17 cellular contexts compared by ENCODE assay signal in genomic region chr6:12450446-12450845, GRCh38.
DNase-seq lines count a peak whose midpoint lies in the region; ATAC-seq, FAIRE-seq and TF ChIP-seq lines count a peak whose summit lies in the region.
"Had no signal": no experiment of that assay in that cellular context is flagged by ENCODE, and none has a peak within 500 bp of the region (broad histone marks: within the 10 kb centered on the region; RNA-seq: fewer than 3 reads in every experiment).

No MANE protein-coding gene starts in this region.

- H2AFZ ChIP-seq in IMR-90 (replicated peaks; ENCODE audit: low read length, poor library complexity) (no peak overlapping the region), MM.1S (ENCODE audit: low read length) (no peak overlapping the region)
- H2AFZ ChIP-seq: GM23338 had no signal

- no peak overlapping the region for H3K56ac ChIP-seq in IMR-90 (ENCODE audit: extremely low read depth, insufficient read depth, low read length)

- TF ChIP-seq RAD21 in A549 (conservative IDR thresholded peaks at IDR 0.05 in 1 of 2, IDR thresholded peaks at IDR 0.05 in 1 of 2) (no peak), IMR-90 (IDR thresholded peaks at IDR 0.05; ENCODE audit: low read length) (no peak)

- H3K18ac ChIP-seq in IMR-90 (ENCODE audit: low read depth, low read length), result no peak overlapping the region

- CTCF ChIA-PET in A549 (lab: Yijun Ruan, JAX), result no interaction called here
- CTCF ChIA-PET in IMR-90 (lab: Yijun Ruan, JAX), result no interaction called here

- H3K14ac ChIP-seq in IMR-90 (replicated peaks; ENCODE audit: low read depth, low read length), result no peak overlapping the region

- H3K23ac ChIP-seq in IMR-90 (ENCODE audit: low read depth, low read length), result no peak overlapping the region

- no peaks in the 10 kb centered on the region for H3F3A ChIP-seq in MM.1S (ENCODE audit: insufficient read depth, low read length)

- ATAC-seq in A549 (peak; percentile 43 to 71; a peak in 3 of 6 replicates), GM19438 (IDR thresholded peaks at IDR 0.05; ENCODE audit: low read depth, unreplicated experiment) (peak; percentile 61), IMR-90 (ENCODE audit: low read depth) (no peak)
- ATAC-seq: GM23338 had no signal

- no peak for TF ChIP-seq EP300 in A549 (IDR thresholded peaks at IDR 0.05)

- 63% methylated on average over 1 of the region's 1 CpG for WGBS in A549 (ENCODE audit: missing lambda C conversion rate)
- WGBS in IMR-90 (ENCODE audit: extremely low coverage in 2 of 2, insufficient read length in 1 of 2), 2 experiments, result no CpG with 5 or more reads among the region's 1 CpG

- peak overlapping the region; percentile 49 to 73 for H3K27ac ChIP-seq in A549
- no peak overlapping the region for H3K27ac ChIP-seq in IMR-90 (ENCODE audit: insufficient read depth, low read length)
- no peak overlapping the region for H3K27ac ChIP-seq in MM.1S (ENCODE audit: low read length)
- H3K27ac ChIP-seq: HL-60 had no signal

- TF ChIP-seq POLR2A in A549 (IDR thresholded peaks at IDR 0.05; ENCODE audit: low read length), result no peak
- no peak for TF ChIP-seq POLR2A in IMR-90 (IDR thresholded peaks at IDR 0.05; ENCODE audit: low read depth, low read length)

- no peak for DNase-seq in A549 (ENCODE audit: low read depth in 1 of 2, low spot score in 1 of 2)
- DNase-seq in IMR-90, result no peak
- DNase-seq in kidney tubule cell (ENCODE audit: low spot score), result peak; percentile 35
- no peak for DNase-seq in H7
- DNase-seq in T-helper 9 cell, result no peak
- no peak for DNase-seq in germinal center (ENCODE audit: low spot score)
- no peak for DNase-seq in MM.1S
- DNase-seq: 8988T; C1 segment of cervical spinal cord; Calu3; CD4-positive, alpha-beta T cell; DMS 273 treated with DMSO at 0.1 percent for 48 hours; H9; KBM-7 had no signal

- no peak overlapping the region for H3K4me3 ChIP-seq in A549
- H3K4me3 ChIP-seq in IMR-90 (ENCODE audit: insufficient read depth, low read depth, low read length), result no peak overlapping the region
- H3K4me3 ChIP-seq in H7 (ENCODE audit: insufficient read depth, low read depth, low read length), result no peak overlapping the region
- no peak overlapping the region for H3K4me3 ChIP-seq in MM.1S (ENCODE audit: low read length)
- H3K4me3 ChIP-seq: GM23338 had no signal

- H4K8ac ChIP-seq in IMR-90 (ENCODE audit: low read depth in 2 of 2, low read length in 2 of 2), result no peak overlapping the region

- H3K9me3 ChIP-seq in A549 (no peaks in the 10 kb centered on the region), IMR-90 (ENCODE audit: control insufficient read depth, insufficient read depth, low read length) (peaks cover 6% of the 10 kb centered on the region), MM.1S (replicated peaks; ENCODE audit: insufficient read depth, low read length) (no peaks in the 10 kb centered on the region)

- H4K91ac ChIP-seq in IMR-90 (ENCODE audit: insufficient read depth, low read depth, low read length), result no peak overlapping the region

- no TSS peak for BruUV-seq in IMR-90 (replicated peaks; lab: Mats Ljungman, UMichigan)

- in situ Hi-C loops in IMR-90 (cut with MboI; ENCODE audit: low sequenced_read_pairs), result no loop called here

- peaks cover 6% of the 10 kb centered on the region; the same call in 1 of the 2 replicates for H3K27me3 ChIP-seq in IMR-90 (ENCODE audit: control insufficient read depth, insufficient read depth, low read length)
- H3K27me3 ChIP-seq in H7 (ENCODE audit: control insufficient read depth, insufficient read depth, low read length), result no peaks in the 10 kb centered on the region
- no peaks in the 10 kb centered on the region for H3K27me3 ChIP-seq in MM.1S (replicated peaks; ENCODE audit: insufficient read depth, low read length)

- H3K9ac ChIP-seq in IMR-90 (ENCODE audit: low read depth, low read length), result no peak overlapping the region
- H3K9ac ChIP-seq in MM.1S (ENCODE audit: low read length), result no peak overlapping the region

- H3K79me1 ChIP-seq in IMR-90 (ENCODE audit: low read depth in 1 of 2, low read length in 2 of 2), result no peaks in the 10 kb centered on the region

- no peak overlapping the region for H2AK9ac ChIP-seq in IMR-90 (replicated peaks; ENCODE audit: low read depth, low read length, poor library complexity)

- intact Hi-C loops in IMR-90 (cut with micrococcal nuclease), result no loop called here

- no peak overlapping the region for H3K4ac ChIP-seq in IMR-90 (ENCODE audit: low read depth, low read length)

- H2AK5ac ChIP-seq in IMR-90 (ENCODE audit: low read depth, low read length), result no peak overlapping the region

- no peaks in the 10 kb centered on the region for H3K79me2 ChIP-seq in MM.1S (ENCODE audit: low read length)

- H3K9me2 ChIP-seq in MM.1S (replicated peaks; ENCODE audit: insufficient read depth, low read length), result no peaks in the 10 kb centered on the region

- TF ChIP-seq CTCF in A549 (IDR thresholded peaks at IDR 0.05), result no peak
- TF ChIP-seq CTCF in IMR-90 (conservative IDR thresholded peaks at IDR 0.05; ENCODE audit: low read depth, low read length), result no peak
- no peak for TF ChIP-seq CTCF in MM.1S (IDR thresholded peaks at IDR 0.05; ENCODE audit: low read length)

- no peak overlapping the region for H2BK5ac ChIP-seq in IMR-90 (ENCODE audit: low read depth, low read length, poor library complexity, severe bottlenecking)

- POLR2A ChIA-PET in A549 (lab: Yijun Ruan, JAX) (no interaction called here), IMR-90 (lab: Charles Lee; ENCODE audit: unreplicated experiment) (no interaction called here)

- dilution Hi-C loops in IMR-90 (cut with HindIII; ENCODE audit: low sequenced_read_pairs, unreplicated experiment), result no loop called here

- H2BK15ac ChIP-seq in IMR-90 (ENCODE audit: low read depth, low read length), result no peak overlapping the region

- H3K9me1 ChIP-seq in IMR-90 (ENCODE audit: insufficient read depth, low read length), result no peaks in the 10 kb centered on the region

- no peak overlapping the region for H2BK20ac ChIP-seq in IMR-90 (ENCODE audit: low read depth, low read length)

- FAIRE-seq in A549 (lab: Jason Lieb, UNC), result no peak

- no peaks in the 10 kb centered on the region for H3K36me3 ChIP-seq in IMR-90 (ENCODE audit: control insufficient read depth, insufficient read depth, low read length)
- no peaks in the 10 kb centered on the region for H3K36me3 ChIP-seq in H7 (replicated peaks; ENCODE audit: control insufficient read depth, insufficient read depth, low read length)
- no peaks in the 10 kb centered on the region for H3K36me3 ChIP-seq in MM.1S (replicated peaks; ENCODE audit: insufficient read depth, low read length)

- no peak overlapping the region for H2BK120ac ChIP-seq in IMR-90 (ENCODE audit: low read depth, low read length)

- peak overlapping the region; percentile 58 for H3K4me2 ChIP-seq in A549
- no peak overlapping the region for H3K4me2 ChIP-seq in IMR-90 (ENCODE audit: low read depth, low read length)
- H3K4me2 ChIP-seq in MM.1S (ENCODE audit: low read depth, low read length), result no peak overlapping the region
- H3K4me2 ChIP-seq: GM23338 had no signal

- H3K4me1 ChIP-seq in A549 (peaks cover 19% of the 10 kb centered on the region), IMR-90 (ENCODE audit: control insufficient read depth, insufficient read depth, low read length) (no peaks in the 10 kb centered on the region), MM.1S (ENCODE audit: low read length) (no peaks in the 10 kb centered on the region)

- H4K20me1 ChIP-seq in IMR-90 (ENCODE audit: insufficient read depth, low read length) (no peaks in the 10 kb centered on the region), MM.1S (ENCODE audit: insufficient read depth, low read length) (no peaks in the 10 kb centered on the region)

- no peak overlapping the region for H4K5ac ChIP-seq in IMR-90 (ENCODE audit: low read depth, low read length)

TF ChIP-seq in A549, 52 proteins besides CTCF, POLR2A, EP300 and RAD21:
- TF ChIP-seq RCOR1 (IDR thresholded peaks at IDR 0.05; ENCODE audit: low read depth, low read length) (no peak), JUN (IDR thresholded peaks at IDR 0.05) (no peak)

TF ChIP-seq in IMR-90, 13 proteins besides CTCF, POLR2A, EP300 and RAD21:
- TF ChIP-seq MXI1 (IDR thresholded peaks at IDR 0.05; ENCODE audit: borderline replicate concordance, low read depth, low read length) (no peak), CEBPB (IDR thresholded peaks at IDR 0.05; ENCODE audit: low read depth, low read length) (peak; percentile 41; the same call in 1 of the 2 replicates)

Comparison
In these comparisons a context has a peak if more than half of its experiments do, and no peak if none do; other contexts are left out.
1. H3K27ac ChIP-seq: peak in A549 (2 of 2); none in IMR-90 (single experiment) and MM.1S (single experiment).